Comparison of ENCODE assay signal across 1 cellular context in the genomic region with DNA sequence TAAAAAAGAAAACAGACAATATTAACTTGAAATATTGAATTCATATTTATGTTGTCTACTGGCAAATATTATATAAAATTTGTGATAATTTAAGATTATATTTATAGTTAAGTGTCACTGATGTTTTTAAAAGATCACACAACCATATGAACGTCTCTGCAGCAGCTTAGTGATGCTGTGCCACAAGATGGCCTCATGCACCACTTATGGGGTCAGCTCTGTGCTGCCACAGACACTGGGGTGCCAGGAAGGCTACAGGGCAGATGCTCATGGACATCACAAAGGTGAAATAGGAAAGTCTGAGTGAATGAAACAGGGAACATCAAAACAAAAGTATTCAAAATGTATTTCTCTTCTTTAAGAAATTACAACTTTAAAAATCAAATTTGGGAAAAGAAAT.
TF ChIP-seq lines count a peak whose summit lies in the region.

No MANE protein-coding gene starts in this region.

TF ChIP-seq in H1, 55 proteins besides CTCF, POLR2A, EP300 and RAD21:
- TF ChIP-seq HDAC6 (IDR thresholded peaks at IDR 0.05; ENCODE audit: low read depth, low read length) (no peak), CREB1 (IDR thresholded peaks at IDR 0.05) (no peak), EGR1 (IDR thresholded peaks at IDR 0.05; ENCODE audit: borderline replicate concordance, low read depth, low read length) (no peak)
- TF ChIP-seq, protein P1, sequence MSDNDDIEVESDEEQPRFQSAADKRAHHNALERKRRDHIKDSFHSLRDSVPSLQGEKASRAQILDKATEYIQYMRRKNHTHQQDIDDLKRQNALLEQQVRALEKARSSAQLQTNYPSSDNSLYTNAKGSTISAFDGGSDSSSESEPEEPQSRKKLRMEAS (IDR thresholded peaks at IDR 0.05) = no peak
